22 cellular contexts compared by ENCODE assay signal in the genomic region with DNA sequence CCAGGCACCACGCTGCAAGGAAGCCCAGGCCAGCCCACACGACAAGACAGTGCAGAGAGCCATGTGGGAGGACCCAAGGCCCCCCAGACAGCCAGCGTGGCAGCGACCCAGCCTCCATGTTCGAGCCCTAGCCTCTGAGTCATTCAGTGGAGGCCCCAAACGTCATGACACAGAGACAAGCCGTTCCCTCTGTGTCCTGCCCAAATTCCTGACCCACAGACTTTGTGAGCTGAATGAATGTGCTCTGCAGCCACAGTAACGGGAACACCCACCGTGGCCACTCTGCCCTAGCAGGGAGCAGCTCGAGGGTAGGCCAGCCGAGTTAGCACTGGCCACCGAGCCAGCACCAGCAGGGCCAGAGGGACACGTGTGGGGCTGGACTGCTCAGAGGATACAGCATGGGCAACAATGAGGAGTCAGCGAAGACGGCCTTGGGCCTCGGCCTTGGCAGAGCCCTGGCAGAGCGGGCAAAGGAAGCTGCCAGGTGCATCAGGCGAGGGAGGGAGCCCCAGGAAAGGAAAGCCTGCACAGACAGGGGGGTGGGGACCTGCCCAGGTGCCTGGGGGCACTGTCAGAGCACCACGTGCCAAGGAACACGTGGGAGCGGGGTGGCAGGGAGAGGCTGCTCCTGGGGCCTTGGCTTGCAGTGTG. TPM values are rescaled to one million over a fixed set of nuclear protein-coding genes. Genes with fewer than 3 reads are reported as not detected.
DNase-seq lines count a peak whose midpoint lies in the region; ATAC-seq, FAIRE-seq and TF ChIP-seq lines count a peak whose summit lies in the region.
"Had no signal": no experiment of that assay in that cellular context is flagged by ENCODE, and none has a peak within 500 bp of the region (broad histone marks: within the 10 kb centered on the region; RNA-seq: fewer than 3 reads in every experiment).

No MANE protein-coding gene starts in this region.

- H2AK5ac ChIP-seq in H9 (ENCODE audit: insufficient read length, low read length): no peak overlapping the region

- no peak overlapping the region for H3K18ac ChIP-seq in H9 (ENCODE audit: insufficient read length, low read depth, low read length)

- H4K20me1 ChIP-seq in H9 (ENCODE audit: control insufficient read depth, insufficient read depth, insufficient read length) (no peaks in the 10 kb centered on the region), keratinocyte (ENCODE audit: control insufficient read depth, extremely low read depth, insufficient read depth, low read length) (no peaks in the 10 kb centered on the region), smooth muscle cell (ENCODE audit: low read depth) (no peaks in the 10 kb centered on the region)

- no peak overlapping the region for H2BK15ac ChIP-seq in H9 (ENCODE audit: low read depth, low read length)

- no peak overlapping the region for H3K4ac ChIP-seq in H9 (ENCODE audit: low read depth, low read length)

- no peak overlapping the region for H3T11ph ChIP-seq in H9 (ENCODE audit: low read length)

- H3K9me3 Mint-ChIP-seq in H9 (no peaks in the 10 kb centered on the region), brain (peaks cover 0 to 11% (median 0%) of the 10 kb centered on the region in 5 experiments)
- H3K9me3 Mint-ChIP-seq: activated naive CD8-positive, alpha-beta T cell treated with anti-CD3 and anti-CD28 coated beads, Interleukin-2, amount 10 ng/mL, durations not matched to agents 7 days and 5 days; memory B cell had no signal

- FAIRE-seq in keratinocyte (lab: Jason Lieb, UNC): no peak
- FAIRE-seq: colon had no signal

- intact Hi-C loops in vagina (cut with DNase I) (loop anchor here (10.0 kb wide), 1 partner anchor 350 kb away; no protein-coding TSS in a partner anchor), tibial artery (cut with DNase I; ENCODE audit: low total_unique reads) (loop anchor here (5.0 kb wide), 2 partner anchors 58 to 148 kb away; a partner anchor contains a TSS)

- H3K14ac ChIP-seq in H9 (ENCODE audit: insufficient read depth, low read length): no peak overlapping the region

- no peaks in the 10 kb centered on the region for H3K23me2 ChIP-seq in H9 (ENCODE audit: insufficient read length, low read depth, low read length, poor library complexity, severe bottlenecking)

- H3K4me1 ChIP-seq in H9 (ENCODE audit: insufficient read depth, low read length) (0 out of 2 replicates have a peak, but pooled peaks cover 3% of the 10 kb centered on the region), keratinocyte (ENCODE audit: control insufficient read depth, extremely low read depth, insufficient read depth, low read length) (peaks cover 12% of the 10 kb centered on the region), smooth muscle cell (ENCODE audit: low read depth) (peaks cover 10% of the 10 kb centered on the region), vagina (peaks cover 27% of the 10 kb centered on the region), tibial artery (peaks cover 0 to 20% (median 10%) of the 10 kb centered on the region in 4 donors)

- H3F3A ChIP-seq in smooth muscle cell (ENCODE audit: low read depth): no peaks in the 10 kb centered on the region

- H2AFZ ChIP-seq in H9 (ENCODE audit: low read length): no peak overlapping the region
- peak overlapping the region; percentile 70 for H2AFZ ChIP-seq in keratinocyte (ENCODE audit: control insufficient read depth, low read length)
- peak overlapping the region; percentile 28 for H2AFZ ChIP-seq in smooth muscle cell (ENCODE audit: low read depth)

- TF ChIP-seq POLR2A in vagina (IDR thresholded peaks at IDR 0.05): no peak

- H3K27ac ChIP-seq in H9 (ENCODE audit: insufficient read length, low read depth, low read length): no peak overlapping the region
- H3K27ac ChIP-seq in keratinocyte (ENCODE audit: control insufficient read depth, insufficient read depth, low read length): no peak overlapping the region
- H3K27ac ChIP-seq in smooth muscle cell (ENCODE audit: low read depth): peak overlapping the region; percentile 81
- no peak overlapping the region for H3K27ac ChIP-seq in vagina
- no peak overlapping the region for H3K27ac ChIP-seq in tibial artery
- H3K27ac ChIP-seq: sigmoid colon, suprapubic skin had no signal

- no peak overlapping the region for H2BK120ac ChIP-seq in H9 (ENCODE audit: low read depth, low read length, poor library complexity, severe bottlenecking)

- peak overlapping the region in 2 of 3 experiments; percentile 41 to 80; a peak in 3 of 7 replicates for H3K27ac Mint-ChIP-seq in H9
- H3K27ac Mint-ChIP-seq in brain: peak overlapping the region in 4 of 5 experiments; percentile 53 to 88 (median 61)
- H3K27ac Mint-ChIP-seq: activated naive CD8-positive, alpha-beta T cell treated with anti-CD3 and anti-CD28 coated beads, Interleukin-2, amount 10 ng/mL, durations not matched to agents 7 days and 5 days; B cell; memory B cell had no signal

- H3K56ac ChIP-seq in H9 (ENCODE audit: insufficient read length, low read depth, low read length): no peak overlapping the region

- no CpG with 5 or more reads among the region's 21 CpGs for WGBS in H9 (ENCODE audit: extremely low coverage, insufficient read length, low lambda C conversion rate)
- WGBS in smooth muscle cell (ENCODE audit: low lambda C conversion rate): 49% methylated on average over 21 of the region's 21 CpGs

- no peaks in the 10 kb centered on the region for H3K9me1 ChIP-seq in keratinocyte (ENCODE audit: control insufficient read depth, extremely low read depth, insufficient read depth, low read length)

- no peaks in the 10 kb centered on the region for H3K27me3 ChIP-seq in H9 (ENCODE audit: insufficient read depth, low read length)
- H3K27me3 ChIP-seq in keratinocyte (ENCODE audit: control insufficient read depth, extremely low read depth, insufficient read depth, low read length): no peaks in the 10 kb centered on the region
- no peaks in the 10 kb centered on the region for H3K27me3 ChIP-seq in smooth muscle cell (ENCODE audit: low read depth)
- no peaks in the 10 kb centered on the region for H3K27me3 ChIP-seq in vagina
- H3K27me3 ChIP-seq in tibial artery: no peaks in the 10 kb centered on the region
- H3K27me3 ChIP-seq: sigmoid colon, suprapubic skin had no signal

- no peak overlapping the region for H2BK20ac ChIP-seq in H9 (ENCODE audit: low read depth, low read length, poor library complexity, severe bottlenecking)

- no peak overlapping the region for H2BK5ac ChIP-seq in H9 (ENCODE audit: insufficient read length, low read length)

- H3K4me3 ChIP-seq in keratinocyte (ENCODE audit: control insufficient read depth in 2 of 3, extremely low read depth in 1 of 3, insufficient read depth in 2 of 3, low read depth in 1 of 3, low read length in 3 of 3) (no peak overlapping the region), smooth muscle cell (no peak overlapping the region), vagina (no peak overlapping the region), tibial artery (no peak overlapping the region)
- H3K4me3 ChIP-seq: sigmoid colon, suprapubic skin had no signal

- dilution Hi-C loops in keratinocyte (cut with MboI; ENCODE audit: extremely low pct_ligation_motif_present, low sequenced_read_pairs): no loop called here

- H3K4me1 Mint-ChIP-seq in H9 (peaks cover 10 to 23% of the 10 kb centered on the region in 2 experiments), brain (peaks cover 40% of the 10 kb centered on the region)

- DNase-seq in H9: no peak
- DNase-seq in keratinocyte (ENCODE audit: low read depth, low spot score): no peak
- no peak for DNase-seq in smooth muscle cell (lab: John Stamatoyannopoulos, UW; ENCODE audit: unreplicated experiment)
- no peak for DNase-seq in GM19240 (ENCODE audit: insufficient read length, low spot score)
- DNase-seq in vagina (ENCODE audit: extremely low spot score in 2 of 2): no peak
- no peak for DNase-seq in tibial artery
- DNase-seq: activated CD4-positive, alpha-beta T cell treated with anti-CD3 and anti-CD28 coated beads for 4 hours; activated naive CD8-positive, alpha-beta T cell treated with anti-CD3 and anti-CD28 coated beads, Interleukin-2, amount 10 ng/mL, durations not matched to agents 7 days and 5 days; activated T-cell treated with anti-CD3 and anti-CD28 coated beads, Interleukin-2, amount 50 U/mL, for 1 hour; NCI-H2029; NCI-H526 treated with DMSO at 0.1 percent for 48 hours; occipital lobe; sigmoid colon; stimulated activated CD4-positive, alpha-beta T cell treated with anti-CD3 and anti-CD28 coated beads, Interleukin-2, amount 100 ng/mL, for 48 hours; T1000 had no signal

- H4K8ac ChIP-seq in H9 (replicated peaks; ENCODE audit: insufficient read length, low read depth, low read length): no peak overlapping the region

- H3K27me3 Mint-ChIP-seq in H9 (ENCODE audit: low read depth): no peaks in the 10 kb centered on the region
- H3K27me3 Mint-ChIP-seq in brain: peaks cover 7% of the 10 kb centered on the region
- H3K27me3 Mint-ChIP-seq: memory B cell had no signal

- H3K36me3 ChIP-seq in keratinocyte (ENCODE audit: control insufficient read depth in 2 of 2, extremely low read depth in 1 of 2, insufficient read depth in 2 of 2, low read length in 2 of 2): no peaks in the 10 kb centered on the region
- no peaks in the 10 kb centered on the region for H3K36me3 ChIP-seq in smooth muscle cell (ENCODE audit: low read depth)
- no peaks in the 10 kb centered on the region for H3K36me3 ChIP-seq in vagina
- H3K36me3 ChIP-seq in tibial artery: no peaks in the 10 kb centered on the region
- H3K36me3 ChIP-seq: sigmoid colon, suprapubic skin had no signal

- ATAC-seq in GM21447 (IDR thresholded peaks at IDR 0.05; ENCODE audit: unreplicated experiment): no peak

- H3K4me2 ChIP-seq in H9 (ENCODE audit: insufficient read depth, insufficient read length, low read length): no peak overlapping the region
- H3K4me2 ChIP-seq in keratinocyte (ENCODE audit: control insufficient read depth, extremely low read depth, insufficient read depth, low read depth, low read length): no peak overlapping the region
- H3K4me2 ChIP-seq in smooth muscle cell: peak overlapping the region; percentile 76

- no peak overlapping the region for H4K91ac ChIP-seq in H9 (ENCODE audit: insufficient read length, low read depth, low read length)

- no peaks in the 10 kb centered on the region for H3K79me1 ChIP-seq in H9 (ENCODE audit: insufficient read depth, low read depth, low read length, poor library complexity, severe bottlenecking)

- H3K23ac ChIP-seq in H9 (ENCODE audit: insufficient read length, low read depth, low read length): no peak overlapping the region

- H2BK12ac ChIP-seq in H9 (ENCODE audit: insufficient read length, low read depth, low read length): no peak overlapping the region

- H3K9me3 ChIP-seq in H9 (ENCODE audit: control insufficient read depth, low read depth, low read length) (no peaks in the 10 kb centered on the region), keratinocyte (ENCODE audit: control insufficient read depth, low read depth, low read length) (no peaks in the 10 kb centered on the region), smooth muscle cell (replicated peaks; ENCODE audit: low read depth) (no peaks in the 10 kb centered on the region), vagina (no peaks in the 10 kb centered on the region), tibial artery (no peaks in the 10 kb centered on the region)
- H3K9me3 ChIP-seq: sigmoid colon, suprapubic skin had no signal

- no peak for TF ChIP-seq CTCF in H9 (conservative IDR thresholded peaks at IDR 0.05)
- TF ChIP-seq CTCF in brain (conservative IDR thresholded peaks at IDR 0.05): no peak
- no peak for TF ChIP-seq CTCF in keratinocyte (optimal IDR thresholded peaks at IDR 0.05 in 1 of 3, IDR thresholded peaks at IDR 0.05 in 1 of 3, conservative IDR thresholded peaks at IDR 0.05 in 1 of 3; ENCODE audit: extremely low read depth in 1 of 3, insufficient read depth in 2 of 3, low read length in 3 of 3)
- TF ChIP-seq CTCF in smooth muscle cell (IDR thresholded peaks at IDR 0.05; ENCODE audit: borderline replicate concordance, insufficient read depth, poor library complexity, severe bottlenecking): no peak
- no peak for TF ChIP-seq CTCF in vagina (IDR thresholded peaks at IDR 0.05)
- TF ChIP-seq CTCF in tibial artery (IDR thresholded peaks at IDR 0.05): no peak

- no peak overlapping the region; a peak in 1 of 5 replicates for H3K4me3 Mint-ChIP-seq in H9
- no peak overlapping the region for H3K4me3 Mint-ChIP-seq in brain
- H3K4me3 Mint-ChIP-seq: activated naive CD8-positive, alpha-beta T cell treated with anti-CD3 and anti-CD28 coated beads, Interleukin-2, amount 10 ng/mL, durations not matched to agents 7 days and 5 days; B cell; memory B cell had no signal

- H3K79me2 ChIP-seq in H9 (ENCODE audit: insufficient read depth, low read length) (no peaks in the 10 kb centered on the region), keratinocyte (ENCODE audit: control insufficient read depth, insufficient read depth, low read length) (no peaks in the 10 kb centered on the region), smooth muscle cell (ENCODE audit: low read depth) (no peaks in the 10 kb centered on the region)

- H4K5ac ChIP-seq in H9 (ENCODE audit: insufficient read length, low read depth, low read length): no peak overlapping the region

- H3K36me3 Mint-ChIP-seq in H9 (ENCODE audit: insufficient read depth in 1 of 3, low read depth in 3 of 3) (no peaks in the 10 kb centered on the region), brain (no peaks in the 10 kb centered on the region)
- H3K36me3 Mint-ChIP-seq: activated naive CD8-positive, alpha-beta T cell treated with anti-CD3 and anti-CD28 coated beads, Interleukin-2, amount 10 ng/mL, durations not matched to agents 7 days and 5 days; memory B cell had no signal

- H3K9ac ChIP-seq in H9 (ENCODE audit: extremely low read depth, insufficient read length, low read length) (no peak overlapping the region), keratinocyte (ENCODE audit: control insufficient read depth, extremely low read depth, insufficient read depth, low read length) (no peak overlapping the region), smooth muscle cell (ENCODE audit: low read depth) (peak overlapping the region; percentile 70)

RNA-seq across cellular contexts. Expression of a gene that starts 8.6 kb away (rescaled TPM):
- total RNA-seq in H9 (2021) (14.3 and 14.9 TPM in 2 replicates), smooth muscle cell (20.6 and 21.8 TPM in 2 replicates), vagina (34.9 TPM)
- polyA plus RNA-seq in brain (ENCODE audit: insufficient read depth, low read depth, low replicate concordance) (11.0 TPM), keratinocyte (11.2 to 13.6 TPM (median 11.7 TPM) in 3 replicates), smooth muscle cell (39.8 and 41.8 TPM in 2 replicates)
- polyA plus RNA-seq in keratinocyte (2011; ENCODE audit: low read depth): 4.5 TPM
- polyA plus RNA-seq in keratinocyte (2011; cell fraction: cytosol; rRNA removed): 10.5 and 12.0 TPM in 2 replicates
- 11.2 and 12.2 TPM in 2 replicates for polyA plus RNA-seq in keratinocyte (2011; cell fraction: nucleus; rRNA removed)
- 7.1 and 12.2 TPM in 2 replicates for polyA plus RNA-seq in keratinocyte (2012; ENCODE audit: low replicate concordance)
- polyA minus RNA-seq in keratinocyte: 2.7 to 3.8 TPM (median 3.1 TPM) in 3 replicates
- 17.8 TPM for polyA minus RNA-seq in keratinocyte (2011; cell fraction: cytosol; rRNA and poly(A)+ RNA removed)
- polyA minus RNA-seq in keratinocyte (2011; cell fraction: nucleus; rRNA and poly(A)+ RNA removed): 3.9 and 4.3 TPM in 2 replicates

RNA-seq across cellular contexts. Expression of a gene that starts 14.9 kb away (rescaled TPM):
- total RNA-seq in H9 (2021): 57.7 and 60.3 TPM in 2 replicates
- polyA plus RNA-seq in brain (ENCODE audit: insufficient read depth, low read depth, low replicate concordance): 83.7 TPM
- polyA plus RNA-seq in keratinocyte: 47.6 to 77.9 TPM (median 50.7 TPM) in 3 replicates
- 45.2 TPM for polyA plus RNA-seq in keratinocyte (2011; ENCODE audit: low read depth)
- polyA plus RNA-seq in keratinocyte (2011; cell fraction: cytosol; rRNA removed): 53.6 and 54.4 TPM in 2 replicates
- 46.9 and 79.1 TPM in 2 replicates for polyA plus RNA-seq in keratinocyte (2011; cell fraction: nucleus; rRNA removed)
- 42.9 and 49.5 TPM in 2 replicates for polyA plus RNA-seq in keratinocyte (2012; ENCODE audit: low replicate concordance)
- 8.9 to 15.7 TPM (median 9.1 TPM) in 3 replicates for polyA minus RNA-seq in keratinocyte
- polyA minus RNA-seq in keratinocyte (2011; cell fraction: cytosol; rRNA and poly(A)+ RNA removed): 18.4 TPM
- 9.8 and 14.8 TPM in 2 replicates for polyA minus RNA-seq in keratinocyte (2011; cell fraction: nucleus; rRNA and poly(A)+ RNA removed)
- total RNA-seq in smooth muscle cell: 67.1 and 70.2 TPM in 2 replicates
- polyA plus RNA-seq in smooth muscle cell: 46.2 and 48.9 TPM in 2 replicates
- 73.9 TPM for total RNA-seq in vagina

RNA-seq across cellular contexts. Expression of a gene that starts 30.9 kb away (rescaled TPM):
- total RNA-seq in H9 (2021) (not detected in 2 replicates), smooth muscle cell (1.3 and 4.0 TPM in 2 replicates), vagina (18.2 TPM)
- polyA plus RNA-seq in brain (ENCODE audit: insufficient read depth, low read depth, low replicate concordance) (0.85 TPM), keratinocyte (0.68 to 2.3 TPM (median 1.7 TPM) in 3 replicates), smooth muscle cell (6.6 and 27.3 TPM in 2 replicates)
- 42.7 TPM for polyA plus RNA-seq in keratinocyte (2011; ENCODE audit: low read depth)
- 0.94 and 5.6 TPM in 2 replicates for polyA plus RNA-seq in keratinocyte (2011; cell fraction: cytosol; rRNA removed)
- 0.95 and 3.4 TPM in 2 replicates for polyA plus RNA-seq in keratinocyte (2011; cell fraction: nucleus; rRNA removed)
- 2.4 and 565 TPM in 2 replicates for polyA plus RNA-seq in keratinocyte (2012; ENCODE audit: low replicate concordance)
- 0.26 to 3.4 TPM (median 0.49 TPM) in 3 replicates for polyA minus RNA-seq in keratinocyte
- polyA minus RNA-seq in keratinocyte (2011; cell fraction: cytosol; rRNA and poly(A)+ RNA removed): 29.9 TPM
- polyA minus RNA-seq in keratinocyte (2011; cell fraction: nucleus; rRNA and poly(A)+ RNA removed): 9.8 and 12.6 TPM in 2 replicates
- total RNA-seq: B cell, OCI-LY7 had no signal

RNA-seq across cellular contexts. Expression of a gene that starts 57.9 kb away (rescaled TPM):
- total RNA-seq in H9 (2021) (24.9 and 28.5 TPM in 2 replicates), smooth muscle cell (16.6 and 36.0 TPM in 2 replicates), vagina (29.0 TPM)
- polyA plus RNA-seq in brain (ENCODE audit: insufficient read depth, low read depth, low replicate concordance) (11.3 TPM), keratinocyte (8.5 to 10.0 TPM (median 9.1 TPM) in 3 replicates), smooth muscle cell (8.4 and 9.5 TPM in 2 replicates)
- polyA plus RNA-seq in keratinocyte (2011; ENCODE audit: low read depth): 9.8 TPM
- 5.6 and 9.4 TPM in 2 replicates for polyA plus RNA-seq in keratinocyte (2011; cell fraction: cytosol; rRNA removed)
- polyA plus RNA-seq in keratinocyte (2011; cell fraction: nucleus; rRNA removed): 12.6 and 15.6 TPM in 2 replicates
- 7.6 and 7.8 TPM in 2 replicates for polyA plus RNA-seq in keratinocyte (2012; ENCODE audit: low replicate concordance)
- 9.2 to 15.4 TPM (median 13.9 TPM) in 3 replicates for polyA minus RNA-seq in keratinocyte
- polyA minus RNA-seq in keratinocyte (2011; cell fraction: cytosol; rRNA and poly(A)+ RNA removed): 9.2 TPM
- 13.4 and 27.8 TPM in 2 replicates for polyA minus RNA-seq in keratinocyte (2011; cell fraction: nucleus; rRNA and poly(A)+ RNA removed)
